Comparison of ENCODE assay signal across 30 cellular contexts in genomic region chr22:17314472-17314871, GRCh38. TPM values are rescaled to one million over a fixed set of nuclear protein-coding genes. Genes with fewer than 3 reads are reported as not detected.
A peak's percentile ranks its signal among the peaks of the same experiment; 100 is the strongest.
DNase-seq lines count a peak whose midpoint lies in the region; ATAC-seq and TF ChIP-seq lines count a peak whose summit lies in the region.
"Had no signal": no experiment of that assay in that cellular context is flagged by ENCODE, and none has a peak within 500 bp of the region (broad histone marks: within the 10 kb centered on the region; RNA-seq: fewer than 3 reads in every experiment).

No MANE protein-coding gene starts in this region.

- TF ChIP-seq POLR2A in stomach (IDR thresholded peaks at IDR 0.05) (no peak), upper lobe of left lung (IDR thresholded peaks at IDR 0.05) (no peak)

- H3K4me3 ChIP-seq in endodermal cell (ENCODE audit: low read length) (no peak overlapping the region), stomach (no peak overlapping the region), upper lobe of left lung (no peak overlapping the region)
- H3K4me3 ChIP-seq: BLaER1, heart left ventricle, right lobe of liver, suprapubic skin had no signal

- H3K4me3 Mint-ChIP-seq in endodermal cell = no peak overlapping the region
- H3K4me3 Mint-ChIP-seq: activated CD8-positive, alpha-beta T cell treated with anti-CD3 and anti-CD28 coated beads, Interleukin-2, amount 10 ng/mL, durations not matched to agents 7 days and 5 days; HFFc6; T-helper 1 cell treated with Interleukin-12 subunit alpha and Interleukin-12 subunit beta and Interleukin-4 antibody, amounts not matched to agents 30 μg/mL and 1 μg/mL, for 36 hours had no signal

- peak overlapping the region; percentile 24 for H3K27ac Mint-ChIP-seq in endodermal cell
- H3K27ac Mint-ChIP-seq: activated CD8-positive, alpha-beta T cell treated with anti-CD3 and anti-CD28 coated beads, Interleukin-2, amount 10 ng/mL, durations not matched to agents 7 days and 5 days; HFFc6; T-helper 1 cell treated with Interleukin-12 subunit alpha and Interleukin-12 subunit beta and Interleukin-4 antibody, amounts not matched to agents 30 μg/mL and 1 μg/mL, for 36 hours had no signal

- H3K4me1 ChIP-seq in endodermal cell (ENCODE audit: control insufficient read depth, insufficient read depth, low read length) (no peaks in the 10 kb centered on the region), stomach (no peaks in the 10 kb centered on the region), upper lobe of left lung (peaks cover 0 to 3% (median 0%) of the 10 kb centered on the region in 4 donors)
- H3K4me1 ChIP-seq: BLaER1, heart left ventricle, suprapubic skin had no signal

- TF ChIP-seq CTCF in endodermal cell (conservative IDR thresholded peaks at IDR 0.05) (no peak), stomach (IDR thresholded peaks at IDR 0.05) (no peak), upper lobe of left lung (IDR thresholded peaks at IDR 0.05) (no peak), RWPE1 (conservative IDR thresholded peaks at IDR 0.05; ENCODE audit: low read depth) (no peak)

- H3K27me3 ChIP-seq in endodermal cell (ENCODE audit: control insufficient read depth, insufficient read depth, low read length, poor library complexity, severe bottlenecking) = no peaks in the 10 kb centered on the region
- H3K27me3 ChIP-seq in stomach = peaks cover 0 to 30% (median 0%) of the 10 kb centered on the region in 3 donors
- H3K27me3 ChIP-seq in upper lobe of left lung = no peaks in the 10 kb centered on the region
- H3K27me3 ChIP-seq: BLaER1, right lobe of liver had no signal

- no peaks in the 10 kb centered on the region for H3K9me3 Mint-ChIP-seq in endodermal cell
- H3K9me3 Mint-ChIP-seq: T-helper 1 cell treated with Interleukin-12 subunit alpha and Interleukin-12 subunit beta and Interleukin-4 antibody, amounts not matched to agents 30 μg/mL and 1 μg/mL, for 36 hours had no signal

- DNase-seq in SHP77 (lab: John Stamatoyannopoulos, UW) = peak; percentile 15 to 26
- DNase-seq in SHP77 treated with DMSO at 0.1 percent for 48 hours (lab: John Stamatoyannopoulos, UW) = no peak
- DNase-seq in NCI-H2196 (lab: John Stamatoyannopoulos, UW; ENCODE audit: unreplicated experiment) = peak; percentile 68
- no peak for DNase-seq in endodermal cell
- DNase-seq in stomach = peak; percentile 14
- no peak for DNase-seq in NCI-H1694 treated with DMSO at 0.1 percent for 48 hours (lab: John Stamatoyannopoulos, UW)
- DNase-seq in upper lobe of left lung = no peak
- DNase-seq in RWPE1 (ENCODE audit: low spot score) = no peak
- DNase-seq: activated CD4-positive, alpha-beta T cell treated with anti-CD3 and anti-CD28 coated beads for 1 hour; activated CD8-positive, alpha-beta T cell treated with anti-CD3 and anti-CD28 coated beads, Interleukin-2, amount 10 ng/mL, durations not matched to agents 7 days and 5 days; activated gamma-delta T cell; activated T-cell treated with anti-CD3 and anti-CD28 coated beads for 4 hours; caudate nucleus; COR-L47; foreskin fibroblast; GOT3; heart left ventricle; HFFc6; MM.1S; NCI-H1694; NCI-H524; right lobe of liver; stimulated activated CD4-positive, alpha-beta T cell treated with anti-CD3 and anti-CD28 coated beads, Interleukin-12 subunit alpha, Interleukin-12 subunit beta, amount 100 ng/mL, for 4 hours; stimulated activated CD4-positive, alpha-beta T cell treated with anti-CD3 and anti-CD28 coated beads, Interleukin-4, amount 100 ng/mL, for 1 hour had no signal

- peaks cover 10% of the 10 kb centered on the region for H3K4me1 Mint-ChIP-seq in endodermal cell

- TF ChIP-seq EP300 in stomach (IDR thresholded peaks at IDR 0.05) (no peak), upper lobe of left lung (IDR thresholded peaks at IDR 0.05) (no peak)

- 97% methylated on average over 7 of the region's 7 CpGs for WGBS in endodermal cell (ENCODE audit: insufficient coverage in 1 of 2, insufficient read length in 1 of 2), 2 experiments
- 73 to 86% (median 85%) methylated on average over 7 of the region's 7 CpGs for WGBS in stomach, 5 donors
- 85 to 88% methylated on average over 7 of the region's 7 CpGs for WGBS in upper lobe of left lung, 2 donors

- no peaks in the 10 kb centered on the region for H3K36me3 Mint-ChIP-seq in endodermal cell (ENCODE audit: low read depth)

- H3K27ac ChIP-seq in endodermal cell (ENCODE audit: low read depth, low read length) = no peak overlapping the region
- H3K27ac ChIP-seq in stomach = no peak overlapping the region
- H3K27ac ChIP-seq in upper lobe of left lung = no peak overlapping the region
- no peak overlapping the region for H3K27ac ChIP-seq in RWPE1
- H3K27ac ChIP-seq: BLaER1, heart left ventricle, KMS-11, right lobe of liver, suprapubic skin had no signal

- H3K9ac ChIP-seq in endodermal cell (ENCODE audit: extremely low read depth, low read length, poor library complexity, severe bottlenecking) = no peak overlapping the region
- H3K9ac ChIP-seq: BLaER1, KMS-11 had no signal

- H3K36me3 ChIP-seq in endodermal cell (ENCODE audit: control insufficient read depth, insufficient read depth, low read length) = no peaks in the 10 kb centered on the region
- no peaks in the 10 kb centered on the region for H3K36me3 ChIP-seq in stomach
- H3K36me3 ChIP-seq in upper lobe of left lung = no peaks in the 10 kb centered on the region
- H3K36me3 ChIP-seq: BLaER1, heart left ventricle, right lobe of liver, suprapubic skin had no signal

- CTCF ChIA-PET in RWPE1 (lab: Yijun Ruan, JAX) = no interaction called here

- H3K9me3 ChIP-seq in endodermal cell (ENCODE audit: control insufficient read depth, low read length) (no peaks in the 10 kb centered on the region), stomach (no peaks in the 10 kb centered on the region), upper lobe of left lung (no peaks in the 10 kb centered on the region)
- H3K9me3 ChIP-seq: BLaER1, heart left ventricle, right lobe of liver, suprapubic skin had no signal

- no peak for ATAC-seq in upper lobe of left lung (ENCODE audit: low FRiP score in 2 of 2)
- ATAC-seq: activated CD8-positive, alpha-beta T cell treated with anti-CD3 and anti-CD28 coated beads, Interleukin-2, amount 10 ng/mL, durations not matched to agents 7 days and 5 days; esophagus mucosa; heart left ventricle; right lobe of liver had no signal

- H3K27me3 Mint-ChIP-seq in endodermal cell (ENCODE audit: insufficient read depth) = no peaks in the 10 kb centered on the region

- POLR2A ChIA-PET in RWPE1 (lab: Yijun Ruan, JAX; ENCODE audit: low non-redundant PET) = no interaction called here

- intact Hi-C loops in stomach (cut with DNase I; ENCODE audit: low total_unique reads) = no loop called here

RNA-seq across cellular contexts. Expression of gene CECR2, which starts 54.8 kb away (rescaled TPM):
- total RNA-seq in endodermal cell (100 to 1,000 TPM in 1 of 2 donors, 10 to 100 TPM in 1; 98.9 to 105 TPM), stomach (1 to 10 TPM in 3 of 5 donors, under 1 TPM in 1, not detected in 1; 0.14 to 3.1 (median 1.3) TPM), upper lobe of left lung (10 to 100 TPM in 3 of 6 donors, 1 to 10 TPM in 3; 5.8 to 35.6 (median 11.6) TPM)
- 32.6 TPM for polyA plus RNA-seq in endodermal cell (2013, experiment 1 of 2)
- polyA plus RNA-seq in endodermal cell (2013, experiment 2 of 2) = 31.3 TPM
- polyA plus RNA-seq in stomach = under 1 TPM; 0.13 to 0.44 (median 0.31) TPM
- total RNA-seq: activated CD8-positive, alpha-beta T cell treated with anti-CD3 and anti-CD28 coated beads, Interleukin-2, amount 10 ng/mL, durations not matched to agents 7 days and 5 days; HFFc6 had no signal
- polyA plus RNA-seq: AG04450 had no signal

Comparison
In these comparisons a context has a peak if more than half of its experiments do, and no peak if none do; other contexts are left out.
1. DNase-seq: peak in SHP77 (2 of 2), NCI-H2196 (single experiment) and stomach (single experiment); none in SHP77 treated with DMSO at 0.1 percent for 48 hours (single experiment), endodermal cell (single experiment), NCI-H1694 treated with DMSO at 0.1 percent for 48 hours (single experiment), upper lobe of left lung (0 of 2) and RWPE1 (single experiment).